Comparison of ENCODE assay signal across 8 cellular contexts in genomic region chr11:62613275-62613864, GRCh38. TPM values are rescaled to one million over a fixed set of nuclear protein-coding genes. Genes with fewer than 3 reads are reported as not detected.
DNase-seq lines count a peak whose midpoint lies in the region; ATAC-seq, FAIRE-seq and TF ChIP-seq lines count a peak whose summit lies in the region.

No MANE protein-coding gene starts in this region.

- POLR2A ChIA-PET in CD8-positive, alpha-beta T cell (lab: Charles Lee) = interaction anchor here (0.9 to 4.9 kb wide), 7 partner anchors 9 to 114 kb away, joined by 3 to 30 read pairs (median 5); partner anchors contain the start of genes B3GAT3, C11orf98, CSKMT and GANAB

- H3K27ac ChIP-seq in CD8-positive, alpha-beta T cell (ENCODE audit: low read depth, low read length) = peak overlapping the region; percentile 91
- H3K27ac ChIP-seq in Peyer's patch = peak overlapping the region; percentile 93 to 98 (median 96)
- H3K27ac ChIP-seq in osteoblast (ENCODE audit: low read depth, low read length) = peak overlapping the region; percentile 45

- peak overlapping the region; percentile 51 for H2AFZ ChIP-seq in osteoblast (ENCODE audit: low read length)

- CTCF ChIA-PET in CD8-positive, alpha-beta T cell (lab: Charles Lee) = interaction anchor here (1.0 to 8.2 kb wide), 4 partner anchors 20 to 80 kb away, joined by 3 to 71 read pairs (median 4); partner anchors contain the start of gene TUT1

- peaks cover 47% of the 10 kb centered on the region for H3K4me1 Mint-ChIP-seq in CD8-positive, alpha-beta T cell (ENCODE audit: low read depth)

- no peak for DNase-seq in CD8-positive, alpha-beta T cell
- DNase-seq in Peyer's patch = no peak
- DNase-seq in epithelial cell of proximal tubule (ENCODE audit: low read depth) = no peak
- DNase-seq in osteoblast (ENCODE audit: insufficient read length, low spot score, missing footprints) = peak; percentile 85
- no peak for DNase-seq in SW480 (ENCODE audit: low spot score)
- DNase-seq in GM12892 (ENCODE audit: insufficient read length) = no peak

- peaks cover 21% of the 10 kb centered on the region for H3K36me3 ChIP-seq in CD8-positive, alpha-beta T cell (ENCODE audit: insufficient read depth, low read length)
- peaks cover 0 to 24% (median 0%) of the 10 kb centered on the region in 3 donors for H3K36me3 ChIP-seq in Peyer's patch
- H3K36me3 ChIP-seq in osteoblast (ENCODE audit: insufficient read depth, low read length) = peaks cover 29% of the 10 kb centered on the region

- H3K27ac Mint-ChIP-seq in CD8-positive, alpha-beta T cell = peak overlapping the region; percentile 86

- no peaks in the 10 kb centered on the region for H3K9me3 ChIP-seq in CD8-positive, alpha-beta T cell (ENCODE audit: low read length)
- H3K9me3 ChIP-seq in Peyer's patch = no peaks in the 10 kb centered on the region
- H3K9me3 ChIP-seq in osteoblast (ENCODE audit: low read depth, low read length) = no peaks in the 10 kb centered on the region

- TF ChIP-seq CTCF in CD8-positive, alpha-beta T cell (IDR thresholded peaks at IDR 0.05) = no peak
- TF ChIP-seq CTCF in Peyer's patch (IDR thresholded peaks at IDR 0.05) (no peak), epithelial cell of proximal tubule (conservative IDR thresholded peaks at IDR 0.05; ENCODE audit: low read depth, low read length) (no peak), osteoblast (IDR thresholded peaks at IDR 0.05; ENCODE audit: extremely low read depth, low read depth, low read length) (no peak)

- peaks cover 38% of the 10 kb centered on the region for H3K4me1 ChIP-seq in CD8-positive, alpha-beta T cell (ENCODE audit: insufficient read depth, low read length)
- H3K4me1 ChIP-seq in Peyer's patch (peaks cover 3 to 22% (median 13%) of the 10 kb centered on the region in 4 donors), osteoblast (ENCODE audit: insufficient read depth, low read length) (peaks cover 11% of the 10 kb centered on the region)

- no peak overlapping the region for H3K4me3 ChIP-seq in CD8-positive, alpha-beta T cell (ENCODE audit: low read depth, low read length)
- H3K4me3 ChIP-seq in Peyer's patch = peak overlapping the region in 3 of 4 donors; percentile 71 to 86 (median 74)
- H3K4me3 ChIP-seq in epithelial cell of proximal tubule (ENCODE audit: low read depth, low read length) = peak overlapping the region; percentile 72
- H3K4me3 ChIP-seq in osteoblast (ENCODE audit: insufficient read depth, low read length) = peak overlapping the region; percentile 92

- ATAC-seq in CD8-positive, alpha-beta T cell = no peak
- no peak for ATAC-seq in HG02970 (IDR thresholded peaks at IDR 0.05; ENCODE audit: low FRiP score, unreplicated experiment)
- no peak for ATAC-seq in GM19463 (IDR thresholded peaks at IDR 0.05; ENCODE audit: unreplicated experiment)

- FAIRE-seq in GM12892 (lab: Jason Lieb, UNC) = no peak

- intact Hi-C loops in CD8-positive, alpha-beta T cell (cut with DNase I, micrococcal nuclease) = loop anchor here (1.0 to 5.0 kb wide), 5 partner anchors 8 to 94 kb away; partner anchors contain the start of genes B3GAT3 (in 1 of the 2), BSCL2 (in 1 of the 2), C11orf98 (in 1 of the 2) and CSKMT (in 1 of the 2)

- H3K79me2 ChIP-seq in osteoblast (ENCODE audit: insufficient read depth, low read length) = peaks cover 11% of the 10 kb centered on the region

- H3K4me3 Mint-ChIP-seq in CD8-positive, alpha-beta T cell = peak overlapping the region; percentile 75

- H3K27me3 ChIP-seq in CD8-positive, alpha-beta T cell (ENCODE audit: insufficient read depth, low read length) = no peaks in the 10 kb centered on the region
- H3K27me3 ChIP-seq in Peyer's patch (no peaks in the 10 kb centered on the region), osteoblast (ENCODE audit: insufficient read depth, low read length) (no peaks in the 10 kb centered on the region)

- H3K27me3 Mint-ChIP-seq in CD8-positive, alpha-beta T cell (ENCODE audit: low read depth) = no peaks in the 10 kb centered on the region

- H3K4me2 ChIP-seq in osteoblast (ENCODE audit: insufficient read depth, low read length) = peak overlapping the region; percentile 98

- H3K36me3 Mint-ChIP-seq in CD8-positive, alpha-beta T cell = peaks cover 42% of the 10 kb centered on the region

- TF ChIP-seq POLR2A in Peyer's patch (IDR thresholded peaks at IDR 0.05) = no peak
- no peak for TF ChIP-seq POLR2A in GM12892 (IDR thresholded peaks at IDR 0.05; ENCODE audit: low read depth, low read length)

- H3K9me3 Mint-ChIP-seq in CD8-positive, alpha-beta T cell = no peaks in the 10 kb centered on the region

- H4K20me1 ChIP-seq in osteoblast (ENCODE audit: insufficient read depth, low read length) = peaks cover 2% of the 10 kb centered on the region

RNA-seq across cellular contexts. Expression of gene ROM1, which starts 0.3 kb away (rescaled TPM):
- 1 to 10 TPM; 1.7 to 2.1 TPM for total RNA-seq in CD8-positive, alpha-beta T cell
- 1 to 10 TPM in 3 of 4 donors, not detected in 1; 1.9 to 3.9 (median 1.9) TPM for total RNA-seq in Peyer's patch
- 1.2 and 1.4 TPM in 2 replicates for total RNA-seq in epithelial cell of proximal tubule
- 6.5 TPM in 2 replicates for total RNA-seq in osteoblast
- 2.0 TPM for polyA plus RNA-seq in GM12892 (2012; ENCODE audit: missing spikeins)

RNA-seq across cellular contexts. Expression of gene EML3, which starts 0.8 kb away (rescaled TPM):
- 100 to 1,000 TPM; 167 to 189 TPM for total RNA-seq in CD8-positive, alpha-beta T cell
- 100 to 1,000 TPM in 1 of 4 donors, 10 to 100 TPM in 3; 41.3 to 128 (median 59.8) TPM for total RNA-seq in Peyer's patch
- total RNA-seq in epithelial cell of proximal tubule = 29.7 and 31.8 TPM in 2 replicates
- total RNA-seq in osteoblast = 26.4 and 29.5 TPM in 2 replicates
- 30.5 TPM for polyA plus RNA-seq in GM12892 (2012; ENCODE audit: missing spikeins)

RNA-seq across cellular contexts. Expression of gene B3GAT3, which starts 8.4 kb away (rescaled TPM):
- 10 to 100 TPM; 41.7 to 44.0 TPM for total RNA-seq in CD8-positive, alpha-beta T cell
- total RNA-seq in Peyer's patch = 10 to 100 TPM; 26.6 to 88.3 (median 38.0) TPM
- 43.6 and 67.7 TPM in 2 replicates for total RNA-seq in epithelial cell of proximal tubule
- total RNA-seq in osteoblast = 27.1 and 30.8 TPM in 2 replicates
- polyA plus RNA-seq in GM12892 (2012; ENCODE audit: missing spikeins) = 13.6 TPM

RNA-seq across cellular contexts. Expression of gene MTA2, which starts 11.7 kb away (rescaled TPM):
- 100 to 1,000 TPM; 148 to 154 TPM for total RNA-seq in CD8-positive, alpha-beta T cell
- total RNA-seq in Peyer's patch = 10 to 100 TPM; 47.9 to 74.7 (median 58.9) TPM
- 109 and 153 TPM in 2 replicates for total RNA-seq in epithelial cell of proximal tubule
- 102 and 105 TPM in 2 replicates for total RNA-seq in osteoblast
- 111 TPM for polyA plus RNA-seq in GM12892 (2012; ENCODE audit: missing spikeins)

RNA-seq across cellular contexts. Expression of gene TUT1, which starts 22.0 kb away (rescaled TPM):
- total RNA-seq in CD8-positive, alpha-beta T cell = 10 to 100 TPM; 15.3 to 17.7 TPM
- 10 to 100 TPM in 3 of 4 donors, 1 to 10 TPM in 1; 5.0 to 29.4 (median 17.5) TPM for total RNA-seq in Peyer's patch
- total RNA-seq in epithelial cell of proximal tubule = 9.4 and 10.1 TPM in 2 replicates
- total RNA-seq in osteoblast = 6.5 and 7.6 TPM in 2 replicates
- polyA plus RNA-seq in GM12892 (2012; ENCODE audit: missing spikeins) = 13.1 TPM

Comparison
In these comparisons a context has a peak if more than half of its experiments do, and no peak if none do; other contexts are left out.
1. H3K27ac ChIP-seq: peak in every context shown above with its lines; median percentile 96 in Peyer's patch; 91 in CD8-positive, alpha-beta T cell; 45 in osteoblast.